In the genomic region with DNA sequence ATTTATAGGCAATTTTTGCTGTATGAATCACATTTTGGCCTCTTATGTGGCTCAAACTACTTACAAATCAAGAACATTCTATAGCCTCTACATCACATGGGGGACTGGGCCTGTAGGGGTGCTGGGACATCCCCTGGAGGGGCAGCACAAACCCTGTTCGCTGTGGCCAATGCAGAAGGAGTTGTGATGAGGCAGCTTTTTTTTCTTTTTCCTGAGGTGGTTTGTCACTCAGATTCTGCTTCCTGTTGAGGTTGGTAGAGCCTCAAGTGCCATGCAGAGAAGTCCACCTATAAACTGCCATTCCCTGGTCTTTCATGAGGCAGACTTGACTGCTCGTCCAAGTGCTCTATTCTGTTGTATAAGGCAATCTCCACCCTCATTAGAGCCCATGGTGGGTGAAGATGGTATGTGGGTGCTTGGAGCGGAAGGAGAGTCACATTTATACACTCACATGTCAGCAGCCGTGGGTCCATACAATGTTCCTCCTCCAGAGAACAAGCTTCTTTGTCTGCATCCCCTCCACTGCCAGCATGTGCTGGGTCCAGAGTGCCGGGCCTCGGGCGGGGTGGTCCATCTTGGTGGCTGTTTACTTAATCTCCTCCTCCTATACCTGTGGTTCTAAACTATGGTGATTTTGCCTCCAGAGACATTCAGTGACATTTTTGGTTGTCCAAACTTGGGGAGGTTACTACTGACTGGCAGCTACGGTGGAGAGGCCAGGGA, we compare ENCODE assay signal across 13 cellular contexts.
DNase-seq lines count a peak whose midpoint lies in the region; ATAC-seq and TF ChIP-seq lines count a peak whose summit lies in the region.
"Had no signal": no experiment of that assay in that cellular context is flagged by ENCODE, and none has a peak within 500 bp of the region (broad histone marks: within the 10 kb centered on the region; RNA-seq: fewer than 3 reads in every experiment).

No MANE protein-coding gene starts in this region.

- no peak for TF ChIP-seq CTCF in natural killer cell (IDR thresholded peaks at IDR 0.05)
- no peak for TF ChIP-seq CTCF in tibial nerve (IDR thresholded peaks at IDR 0.05)
- TF ChIP-seq CTCF in neural progenitor cell (IDR thresholded peaks at IDR 0.05): no peak
- TF ChIP-seq CTCF in coronary artery (IDR thresholded peaks at IDR 0.05): no peak

- H3K4me1 ChIP-seq in CD8-positive, alpha-beta memory T cell (ENCODE audit: insufficient read depth, low read length): peaks cover 39% of the 10 kb centered on the region
- H3K4me1 ChIP-seq in tibial nerve: no peaks in the 10 kb centered on the region
- peaks cover 2% of the 10 kb centered on the region for H3K4me1 ChIP-seq in neural progenitor cell
- H3K4me1 ChIP-seq: esophagus squamous epithelium, lower lobe of right lung, parathyroid adenoma had no signal

- no peaks in the 10 kb centered on the region for H3K36me3 ChIP-seq in CD8-positive, alpha-beta memory T cell (ENCODE audit: insufficient read depth, low read length)
- no peaks in the 10 kb centered on the region for H3K36me3 ChIP-seq in tibial nerve
- H3K36me3 ChIP-seq in neural progenitor cell: no peaks in the 10 kb centered on the region
- H3K36me3 ChIP-seq: esophagus squamous epithelium, lower lobe of right lung had no signal

- CTCF ChIA-PET in CD8-positive, alpha-beta memory T cell (lab: Charles Lee): interaction anchor here (0.8 to 3.9 kb wide), 7 partner anchors 9 to 47 kb away, joined by 3 to 17 read pairs (median 4); no protein-coding TSS in a partner anchor

- no peak overlapping the region for H3K9ac ChIP-seq in neural progenitor cell
- H3K9ac ChIP-seq: KMS-11, parathyroid adenoma had no signal

- no peaks in the 10 kb centered on the region for H3K9me3 Mint-ChIP-seq in CD8-positive, alpha-beta memory T cell
- peaks cover 4% of the 10 kb centered on the region for H3K9me3 Mint-ChIP-seq in activated T-helper 2 cell treated with anti-CD3 and anti-CD28 coated beads, Interferon-gamma antibody, Interleukin-2, Interleukin-4, amounts not matched to agents 10 μg/mL and 5 μg/mL and 100 μg/mL, durations not matched to agents 14 hours and 24 hours and 36 hours
- H3K9me3 Mint-ChIP-seq in natural killer cell: no peaks in the 10 kb centered on the region
- H3K9me3 Mint-ChIP-seq in neural progenitor cell: peaks cover 11% of the 10 kb centered on the region

- H4K20me1 ChIP-seq in neural progenitor cell (ENCODE audit: low read depth): no peaks in the 10 kb centered on the region

- H3K79me2 ChIP-seq in neural progenitor cell (ENCODE audit: low read depth): no peaks in the 10 kb centered on the region
- H3K79me2 ChIP-seq: parathyroid adenoma had no signal

- no peaks in the 10 kb centered on the region for H3K9me3 ChIP-seq in CD8-positive, alpha-beta memory T cell (ENCODE audit: low read length)
- no peaks in the 10 kb centered on the region for H3K9me3 ChIP-seq in tibial nerve
- H3K9me3 ChIP-seq in neural progenitor cell (ENCODE audit: low read depth): no peaks in the 10 kb centered on the region
- H3K9me3 ChIP-seq: esophagus squamous epithelium, lower lobe of right lung had no signal

- peak overlapping the region; percentile 19 for H3K4me3 ChIP-seq in CD8-positive, alpha-beta memory T cell (ENCODE audit: low read length)
- H3K4me3 ChIP-seq in tibial nerve (no peak overlapping the region), neural progenitor cell (no peak overlapping the region), coronary artery (no peak overlapping the region)
- H3K4me3 ChIP-seq: esophagus squamous epithelium, lower lobe of right lung had no signal

- peak; percentile 88 to 93 (median 93) for ATAC-seq in natural killer cell

- H3K4me1 Mint-ChIP-seq in CD8-positive, alpha-beta memory T cell: peaks cover 54 to 74% (median 55%) of the 10 kb centered on the region in 3 donors
- peaks cover 80% of the 10 kb centered on the region for H3K4me1 Mint-ChIP-seq in activated T-helper 2 cell treated with anti-CD3 and anti-CD28 coated beads, Interferon-gamma antibody, Interleukin-2, Interleukin-4, amounts not matched to agents 10 μg/mL and 5 μg/mL and 100 μg/mL, durations not matched to agents 14 hours and 24 hours and 36 hours (ENCODE audit: low read depth)
- peaks cover 85 to 91% of the 10 kb centered on the region in 2 donors for H3K4me1 Mint-ChIP-seq in natural killer cell
- H3K4me1 Mint-ChIP-seq in neural progenitor cell: peaks cover 4% of the 10 kb centered on the region

- no peaks in the 10 kb centered on the region for H3F3A ChIP-seq in neural progenitor cell (ENCODE audit: low read depth)

- no peak for TF ChIP-seq POLR2A in tibial nerve (IDR thresholded peaks at IDR 0.05)

- DNase-seq in CD8-positive, alpha-beta memory T cell: peak; percentile 36 to 75 (median 59)
- DNase-seq in MV-4-11 (lab: John Stamatoyannopoulos, UW) (peak; percentile 34), natural killer cell (peak; percentile 56), SK-N-DZ (ENCODE audit: low spot score) (no peak), tibial nerve (ENCODE audit: low spot score in 2 of 2) (no peak), neural progenitor cell (ENCODE audit: low spot score) (no peak), coronary artery (ENCODE audit: low spot score) (no peak)
- DNase-seq in activated T-helper 2 cell treated with anti-CD3 and anti-CD28 coated beads, Interferon-gamma antibody, Interleukin-2, Interleukin-4, amounts not matched to agents 10 μg/mL and 5 μg/mL and 100 μg/mL, durations not matched to agents 14 hours and 24 hours and 36 hours (ENCODE audit: low spot score): no peak
- DNase-seq: esophagus squamous epithelium, lower lobe of right lung had no signal

- H2AFZ ChIP-seq in neural progenitor cell (replicated peaks): no peak overlapping the region
- H2AFZ ChIP-seq: parathyroid adenoma had no signal

- no peaks in the 10 kb centered on the region for H3K27me3 ChIP-seq in CD8-positive, alpha-beta memory T cell (ENCODE audit: insufficient read depth, low read length, poor library complexity, severe bottlenecking)
- H3K27me3 ChIP-seq in tibial nerve (peaks cover 0 to 8% of the 10 kb centered on the region in 2 donors), neural progenitor cell (no peaks in the 10 kb centered on the region)

- no peak overlapping the region for H3K4me2 ChIP-seq in neural progenitor cell
- H3K4me2 ChIP-seq: KMS-11 had no signal

- whole genome bisulfite sequencing in tibial nerve, 2 donors: 85 to 91% methylated on average over 8 of the region's 8 CpGs

- H3K36me3 Mint-ChIP-seq in CD8-positive, alpha-beta memory T cell: no peaks in the 10 kb centered on the region
- H3K36me3 Mint-ChIP-seq in activated T-helper 2 cell treated with anti-CD3 and anti-CD28 coated beads, Interferon-gamma antibody, Interleukin-2, Interleukin-4, amounts not matched to agents 10 μg/mL and 5 μg/mL and 100 μg/mL, durations not matched to agents 14 hours and 24 hours and 36 hours (ENCODE audit: low read depth): peaks cover 10% of the 10 kb centered on the region
- H3K36me3 Mint-ChIP-seq in natural killer cell (no peaks in the 10 kb centered on the region), neural progenitor cell (no peaks in the 10 kb centered on the region)
- H3K36me3 Mint-ChIP-seq: CD14-positive monocyte had no signal

- peak overlapping the region; percentile 89 to 98 (median 94) for H3K27ac Mint-ChIP-seq in CD8-positive, alpha-beta memory T cell
- H3K27ac Mint-ChIP-seq in activated T-helper 2 cell treated with anti-CD3 and anti-CD28 coated beads, Interferon-gamma antibody, Interleukin-2, Interleukin-4, amounts not matched to agents 10 μg/mL and 5 μg/mL and 100 μg/mL, durations not matched to agents 14 hours and 24 hours and 36 hours: peak overlapping the region; percentile 81
- peak overlapping the region; percentile 92 to 94 for H3K27ac Mint-ChIP-seq in natural killer cell
- no peak overlapping the region for H3K27ac Mint-ChIP-seq in neural progenitor cell

- H3K27me3 Mint-ChIP-seq in CD8-positive, alpha-beta memory T cell: peaks cover 0 to 5% of the 10 kb centered on the region in 2 donors
- H3K27me3 Mint-ChIP-seq in activated T-helper 2 cell treated with anti-CD3 and anti-CD28 coated beads, Interferon-gamma antibody, Interleukin-2, Interleukin-4, amounts not matched to agents 10 μg/mL and 5 μg/mL and 100 μg/mL, durations not matched to agents 14 hours and 24 hours and 36 hours (ENCODE audit: low read depth): peaks cover 2% of the 10 kb centered on the region
- H3K27me3 Mint-ChIP-seq in natural killer cell (ENCODE audit: low read depth in 2 of 2) (peaks cover 0 to 10% of the 10 kb centered on the region in 2 donors), neural progenitor cell (ENCODE audit: insufficient read depth, low read depth) (peaks cover 14% of the 10 kb centered on the region)

- POLR2A ChIA-PET in CD8-positive, alpha-beta memory T cell (lab: Charles Lee): no interaction called here

- no peak overlapping the region for H3K27ac ChIP-seq in CD8-positive, alpha-beta memory T cell (ENCODE audit: low read depth, low read length)
- H3K27ac ChIP-seq in tibial nerve (no peak overlapping the region), neural progenitor cell (no peak overlapping the region), coronary artery (no peak overlapping the region)
- H3K27ac ChIP-seq: esophagus squamous epithelium, KMS-11, lower lobe of right lung, parathyroid adenoma had no signal

- TF ChIP-seq EP300 in tibial nerve (IDR thresholded peaks at IDR 0.05): no peak

- peak overlapping the region; percentile 37 to 83 (median 67) for H3K4me3 Mint-ChIP-seq in CD8-positive, alpha-beta memory T cell
- no peak overlapping the region for H3K4me3 Mint-ChIP-seq in activated T-helper 2 cell treated with anti-CD3 and anti-CD28 coated beads, Interferon-gamma antibody, Interleukin-2, Interleukin-4, amounts not matched to agents 10 μg/mL and 5 μg/mL and 100 μg/mL, durations not matched to agents 14 hours and 24 hours and 36 hours (ENCODE audit: low read depth)
- H3K4me3 Mint-ChIP-seq in natural killer cell: peak overlapping the region; percentile 88
- no peak overlapping the region for H3K4me3 Mint-ChIP-seq in neural progenitor cell

- intact Hi-C loops in activated T-helper 2 cell treated with anti-CD3 and anti-CD28 coated beads, Interferon-gamma antibody, Interleukin-2, Interleukin-4, amounts not matched to agents 10 μg/mL and 5 μg/mL and 100 μg/mL, durations not matched to agents 14 hours and 24 hours and 36 hours (cut with micrococcal nuclease): loop anchor here (2.0 kb wide), 1 partner anchor 42 kb away; no protein-coding TSS in a partner anchor
- intact Hi-C loops in natural killer cell (cut with micrococcal nuclease): loop anchor here (2.0 kb wide), 1 partner anchor 40 kb away; no protein-coding TSS in a partner anchor

Comparison
In these comparisons a context has a peak if more than half of its experiments do, and no peak if none do; other contexts are left out.
1. DNase-seq: peak in CD8-positive, alpha-beta memory T cell (5 of 5), MV-4-11 (single experiment) and natural killer cell (single experiment); none in activated T-helper 2 cell treated with anti-CD3 and anti-CD28 coated beads, Interferon-gamma antibody, Interleukin-2, Interleukin-4, amounts not matched to agents 10 μg/mL and 5 μg/mL and 100 μg/mL, durations not matched to agents 14 hours and 24 hours and 36 hours (single experiment), SK-N-DZ (single experiment), tibial nerve (0 of 2), neural progenitor cell (single experiment) and coronary artery (single experiment).
2. H3K4me3 Mint-ChIP-seq: peak in CD8-positive, alpha-beta memory T cell (7 of 7) and natural killer cell (single experiment); none in activated T-helper 2 cell treated with anti-CD3 and anti-CD28 coated beads, Interferon-gamma antibody, Interleukin-2, Interleukin-4, amounts not matched to agents 10 μg/mL and 5 μg/mL and 100 μg/mL, durations not matched to agents 14 hours and 24 hours and 36 hours (single experiment) and neural progenitor cell (single experiment).